ENCODE assay signal across 10 cellular contexts in the genomic region with DNA sequence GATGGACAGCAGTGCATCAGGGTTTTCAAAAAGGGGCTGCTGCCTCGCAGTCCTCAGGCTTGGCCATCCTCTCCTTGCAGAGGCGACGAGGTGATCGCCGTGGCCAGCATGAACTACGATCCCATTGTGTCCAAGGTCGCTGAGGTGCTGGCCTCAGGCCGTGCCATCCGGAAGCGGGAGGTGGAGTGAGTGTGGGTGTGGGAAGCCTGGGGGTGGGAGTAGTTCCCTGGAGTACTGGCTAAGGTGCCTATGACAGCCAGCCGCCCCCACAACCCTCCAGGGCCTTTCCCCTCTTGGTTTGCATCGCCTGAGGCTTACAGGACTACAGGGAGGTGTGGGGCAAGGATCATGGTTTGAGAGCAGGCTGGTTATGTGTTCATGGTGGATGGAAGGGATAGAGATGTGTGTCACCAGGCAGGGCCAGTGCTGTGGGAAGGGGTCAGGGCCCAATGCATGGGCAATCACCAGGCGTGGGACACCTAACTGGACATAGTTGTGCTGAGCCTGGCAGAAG. TPM values are rescaled to one million over a fixed set of nuclear protein-coding genes. Genes with fewer than 3 reads are reported as not detected.
DNase-seq lines count a peak whose midpoint lies in the region; FAIRE-seq and TF ChIP-seq lines count a peak whose summit lies in the region.
"Had no signal": no experiment of that assay in that cellular context is flagged by ENCODE, and none has a peak within 500 bp of the region (broad histone marks: within the 10 kb centered on the region; RNA-seq: fewer than 3 reads in every experiment).

No MANE protein-coding gene starts in this region.

- H3K36me3 ChIP-seq in mesendoderm (ENCODE audit: control insufficient read depth, insufficient read depth, low read length) (no peaks in the 10 kb centered on the region), tibial artery (peaks cover 0 to 15% (median 0%) of the 10 kb centered on the region in 3 donors)

- H3K18ac ChIP-seq in mesendoderm (ENCODE audit: low read length) = no peak overlapping the region

- peaks cover 8% of the 10 kb centered on the region for H3K36me3 Mint-ChIP-seq in activated naive CD4-positive, alpha-beta T cell treated with anti-CD3 and anti-CD28 coated beads for 36 hours (ENCODE audit: low read depth)

- H3K56ac ChIP-seq in mesendoderm (ENCODE audit: low read length) = peak overlapping the region; percentile 65

- H2BK5ac ChIP-seq in mesendoderm (ENCODE audit: low read length) = no peak overlapping the region

- no peak overlapping the region for H2BK120ac ChIP-seq in mesendoderm (ENCODE audit: low read depth, low read length)

- peak overlapping the region; percentile 9 for H2AK5ac ChIP-seq in mesendoderm (ENCODE audit: low read length)

- no peak overlapping the region for H3K4ac ChIP-seq in mesendoderm (ENCODE audit: low read depth, low read length)

- no peak for TF ChIP-seq POLR2A in H54 (IDR thresholded peaks at IDR 0.05; ENCODE audit: low read depth, low read length)

- peak overlapping the region; percentile 68 for H3K27ac Mint-ChIP-seq in activated naive CD4-positive, alpha-beta T cell treated with anti-CD3 and anti-CD28 coated beads for 36 hours

- peak overlapping the region in 54 of 59 donors; percentile 4 to 54 (median 40) for H3K4me3 ChIP-seq in dorsolateral prefrontal cortex
- no peak overlapping the region for H3K4me3 ChIP-seq in mesendoderm (ENCODE audit: low read length)
- peak overlapping the region; percentile 9 to 21 for H3K4me3 ChIP-seq in tibial artery
- H3K4me3 ChIP-seq: BLaER1 had no signal

- no peaks in the 10 kb centered on the region for H3K27me3 Mint-ChIP-seq in activated naive CD4-positive, alpha-beta T cell treated with anti-CD3 and anti-CD28 coated beads for 36 hours (ENCODE audit: low read depth)

- TF ChIP-seq CTCF in dorsolateral prefrontal cortex (IDR thresholded peaks at IDR 0.05 in 54 of 56, conservative IDR thresholded peaks at IDR 0.05 in 2 of 56; ENCODE audit: low read depth in 1 of 56, partially characterized antibody in 56 of 56) = no peak
- TF ChIP-seq CTCF in tibial artery (IDR thresholded peaks at IDR 0.05) = no peak

- H3K79me2 ChIP-seq in mesendoderm (ENCODE audit: control insufficient read depth, insufficient read depth, low read length) = no peaks in the 10 kb centered on the region

- H3K27ac ChIP-seq in dorsolateral prefrontal cortex (peak overlapping the region in 24 of 59 donors; percentile 1 to 99 (median 32)), mesendoderm (ENCODE audit: low read depth, low read length) (no peak overlapping the region), tibial artery (no peak overlapping the region)
- H3K27ac ChIP-seq: BLaER1, HL-60 had no signal

- H3K4me1 ChIP-seq in mesendoderm (ENCODE audit: control insufficient read depth, low read depth, low read length) (peaks cover 9% of the 10 kb centered on the region), tibial artery (peaks cover 0 to 41% (median 23%) of the 10 kb centered on the region in 4 donors)

- no peaks in the 10 kb centered on the region for H3K27me3 ChIP-seq in dorsolateral prefrontal cortex
- H3K27me3 ChIP-seq in mesendoderm (ENCODE audit: insufficient read depth, low read length, poor library complexity) = no peaks in the 10 kb centered on the region
- H3K27me3 ChIP-seq in tibial artery = peaks cover 0 to 35% of the 10 kb centered on the region in 2 donors
- H3K27me3 ChIP-seq: BLaER1 had no signal

- CTCF ChIA-PET in activated naive CD4-positive, alpha-beta T cell treated with anti-CD3 and anti-CD28 coated beads for 36 hours (lab: Charles Lee) = interaction anchor here (0.7 to 1.5 kb wide), 2 partner anchors 41 to 123 kb away, joined by 3 to 4 read pairs; no protein-coding TSS in a partner anchor

- no CpG with 5 or more reads among the region's 13 CpGs for WGBS in mesendoderm (ENCODE audit: extremely low coverage, insufficient coverage, low lambda C conversion rate)

- peak overlapping the region; percentile 13 for H3K4me3 Mint-ChIP-seq in activated naive CD4-positive, alpha-beta T cell treated with anti-CD3 and anti-CD28 coated beads for 36 hours

- peak overlapping the region; percentile 23 for H3K9ac ChIP-seq in mesendoderm (ENCODE audit: low read length)
- H3K9ac ChIP-seq: BLaER1 had no signal

- peaks cover 11% of the 10 kb centered on the region for H3K9me3 Mint-ChIP-seq in activated naive CD4-positive, alpha-beta T cell treated with anti-CD3 and anti-CD28 coated beads for 36 hours

- DNase-seq in activated naive CD4-positive, alpha-beta T cell treated with anti-CD3 and anti-CD28 coated beads for 36 hours = no peak
- DNase-seq in activated naive CD4-positive, alpha-beta T cell treated with anti-CD3 and anti-CD28 coated beads, Interleukin-2, amount 50 U/mL, for 16 hours = no peak
- DNase-seq in dorsolateral prefrontal cortex = no peak
- no peak for DNase-seq in mesendoderm
- DNase-seq in tibial artery = no peak
- DNase-seq in H54 (ENCODE audit: insufficient read length, low spot score) = no peak
- no peak for DNase-seq in middle frontal gyrus (ENCODE audit: extremely low spot score, low spot score)
- no peak for DNase-seq in activated CD8-positive, alpha-beta memory T cell treated with anti-CD3 and anti-CD28 coated beads, Interleukin-2, amount 50 U/mL, for 4 hours

- peaks cover 0 to 10% (median 0%) of the 10 kb centered on the region in 3 donors for H3K9me3 ChIP-seq in tibial artery

- intact Hi-C loops in activated naive CD4-positive, alpha-beta T cell treated with anti-CD3 and anti-CD28 coated beads for 36 hours (cut with micrococcal nuclease) = no loop called here
- intact Hi-C loops in dorsolateral prefrontal cortex (cut with DNase I) = loop anchor here (2.0 to 5.0 kb wide), 2 partner anchors 63 to 95 kb away; partner anchors contain the start of gene CRKL (in 1 of the 2)
- intact Hi-C loops in tibial artery (cut with DNase I; ENCODE audit: low total_unique reads) = no loop called here

- peaks cover 4% of the 10 kb centered on the region for H3K79me1 ChIP-seq in mesendoderm (ENCODE audit: low read length)

- H3K4me1 Mint-ChIP-seq in activated naive CD4-positive, alpha-beta T cell treated with anti-CD3 and anti-CD28 coated beads for 36 hours (ENCODE audit: low read depth) = peaks cover 41% of the 10 kb centered on the region

- H3K4me2 ChIP-seq in mesendoderm (ENCODE audit: low read length) = peak overlapping the region; percentile 6

- no peak overlapping the region for H4K5ac ChIP-seq in mesendoderm (ENCODE audit: low read length)

- no peak overlapping the region for H3K23ac ChIP-seq in mesendoderm (ENCODE audit: low read length)

- no peak for FAIRE-seq in H54 (lab: Jason Lieb, UNC)

- H2BK15ac ChIP-seq in mesendoderm (replicated peaks; ENCODE audit: low read depth) = no peak overlapping the region

- no peak overlapping the region for H4K8ac ChIP-seq in mesendoderm (ENCODE audit: low read depth, low read length)

RNA-seq across cellular contexts. Expression of gene LZTR1, which starts 2.1 kb away (rescaled TPM):
- 10 to 100 TPM; 23.1 to 27.4 TPM for total RNA-seq in activated naive CD4-positive, alpha-beta T cell treated with anti-CD3 and anti-CD28 coated beads for 36 hours
- total RNA-seq in dorsolateral prefrontal cortex = 100 to 1,000 TPM in 5 of 120 experiments, 10 to 100 TPM in 115; 48.3 to 115 (median 73.6) TPM
- 11.8 TPM for polyA plus RNA-seq in mesendoderm (2013, experiment 1 of 2)
- 11.9 TPM for polyA plus RNA-seq in mesendoderm (2013, experiment 2 of 2)

RNA-seq across cellular contexts. Expression of gene AIFM3, which starts 12.9 kb away (rescaled TPM):
- under 1 TPM; 0.07 to 0.10 TPM for total RNA-seq in activated naive CD4-positive, alpha-beta T cell treated with anti-CD3 and anti-CD28 coated beads for 36 hours
- 100 to 1,000 TPM in 39 of 120 experiments, 10 to 100 TPM in 81; 45.5 to 214 (median 90.2) TPM for total RNA-seq in dorsolateral prefrontal cortex
- 0.11 TPM for polyA plus RNA-seq in mesendoderm (2013, experiment 1 of 2)
- 0.27 TPM for polyA plus RNA-seq in mesendoderm (2013, experiment 2 of 2)

RNA-seq across cellular contexts. Expression of gene THAP7, which starts 21.9 kb away (rescaled TPM):
- 10 to 100 TPM; 20.4 to 21.2 TPM for total RNA-seq in activated naive CD4-positive, alpha-beta T cell treated with anti-CD3 and anti-CD28 coated beads for 36 hours
- 10 to 100 TPM; 17.9 to 37.3 (median 26.6) TPM for total RNA-seq in dorsolateral prefrontal cortex
- polyA plus RNA-seq in mesendoderm (2013, experiment 1 of 2) = 21.8 TPM
- 21.7 TPM for polyA plus RNA-seq in mesendoderm (2013, experiment 2 of 2)

RNA-seq across cellular contexts. Expression of gene P2RX6, which starts 35.0 kb away (rescaled TPM):
- total RNA-seq in activated naive CD4-positive, alpha-beta T cell treated with anti-CD3 and anti-CD28 coated beads for 36 hours = under 1 TPM in 1 of 2 experiments, not detected in 1; 0.12 TPM
- total RNA-seq in dorsolateral prefrontal cortex = 10 to 100 TPM in 113 of 120 experiments, 1 to 10 TPM in 7; 8.0 to 33.6 (median 14.2) TPM
- not detected for polyA plus RNA-seq in mesendoderm (2013, experiment 1 of 2)
- polyA plus RNA-seq in mesendoderm (2013, experiment 2 of 2) = not detected

RNA-seq across cellular contexts. Expression of gene SLC7A4, which starts 52.4 kb away (rescaled TPM):
- total RNA-seq in activated naive CD4-positive, alpha-beta T cell treated with anti-CD3 and anti-CD28 coated beads for 36 hours = not detected
- total RNA-seq in dorsolateral prefrontal cortex = 10 to 100 TPM in 14 of 120 experiments, 1 to 10 TPM in 106; 2.2 to 13.5 (median 7.9) TPM
- polyA plus RNA-seq in mesendoderm (2013, experiment 1 of 2) = 0.03 TPM
- not detected for polyA plus RNA-seq in mesendoderm (2013, experiment 2 of 2)

Comparison
In these comparisons a context has a peak if more than half of its experiments do, and no peak if none do; other contexts are left out.
1. RNA of gene AIFM3, which starts 12.9 kb away (total RNA-seq): 45.5 to 214 TPM in dorsolateral prefrontal cortex; 0.07 to 0.10 TPM in activated naive CD4-positive, alpha-beta T cell treated with anti-CD3 and anti-CD28 coated beads for 36 hours; every median in the first group is over 10 times any median in the second.
2. intact Hi-C loops: an anchor here in dorsolateral prefrontal cortex (2.0 to 5.0 kb wide); none called in activated naive CD4-positive, alpha-beta T cell treated with anti-CD3 and anti-CD28 coated beads for 36 hours and tibial artery.